Comparison of ENCODE assay signal across 25 cellular contexts in genomic region chr3:60392501-60392900, GRCh38.
"Had no signal": no experiment of that assay in that cellular context is flagged by ENCODE, and none has a peak within 500 bp of the region (broad histone marks: within the 10 kb centered on the region; RNA-seq: fewer than 3 reads in every experiment).

No MANE protein-coding gene starts in this region.

- H3K4me3 Mint-ChIP-seq: dendritic cell treated with granulocyte-macrophage colony-stimulating factor and Interleukin-4, amounts not matched to agents 40 ng/mL and 50 ng/mL, for 4 days; effector memory CD8-positive, alpha-beta T cell; endodermal cell had no signal

- H3K4me1 ChIP-seq: esophagus muscularis mucosa, esophagus squamous epithelium, gastrocnemius medialis, gastroesophageal sphincter, heart left ventricle, heart right ventricle had no signal

- H3K27me3 Mint-ChIP-seq: dendritic cell treated with granulocyte-macrophage colony-stimulating factor and Interleukin-4, amounts not matched to agents 40 ng/mL and 50 ng/mL, for 4 days had no signal

- DNase-seq: cortex of kidney; dermis blood vessel endothelial cell; dorsolateral prefrontal cortex; effector CD4-positive, alpha-beta T cell; effector CD8-positive, alpha-beta T cell; effector memory CD4-positive, alpha-beta T cell; effector memory CD8-positive, alpha-beta T cell; endodermal cell; esophagus squamous epithelium; foreskin fibroblast; foreskin keratinocyte; foreskin melanocyte; gastrocnemius medialis; glutamatergic neuron; head of caudate nucleus; heart left ventricle; heart right ventricle had no signal

- H3K27ac ChIP-seq: coronary artery, dorsolateral prefrontal cortex, epithelial cell of prostate, esophagus muscularis mucosa, esophagus squamous epithelium, foreskin keratinocyte, gastrocnemius medialis, gastroesophageal sphincter, heart left ventricle, heart right ventricle had no signal

- ATAC-seq: effector memory CD8-positive, alpha-beta T cell; esophagus mucosa; foreskin keratinocyte; gastrocnemius medialis; gastroesophageal sphincter; heart left ventricle; heart right ventricle had no signal

- H3K9me3 ChIP-seq: esophagus muscularis mucosa, esophagus squamous epithelium, gastrocnemius medialis, gastroesophageal sphincter, heart right ventricle had no signal

- H3K36me3 ChIP-seq: esophagus muscularis mucosa, esophagus squamous epithelium, gastrocnemius medialis, gastroesophageal sphincter, heart left ventricle, heart right ventricle had no signal

- FAIRE-seq: colon, endometrium had no signal

- H3K27ac Mint-ChIP-seq: dendritic cell treated with granulocyte-macrophage colony-stimulating factor and Interleukin-4, amounts not matched to agents 40 ng/mL and 50 ng/mL, for 4 days; effector memory CD8-positive, alpha-beta T cell; endodermal cell had no signal

- H3K4me3 ChIP-seq: coronary artery, dorsolateral prefrontal cortex, esophagus muscularis mucosa, esophagus squamous epithelium, gastrocnemius medialis, gastroesophageal sphincter, heart left ventricle, heart right ventricle had no signal

- H3K9me3 Mint-ChIP-seq: dendritic cell treated with granulocyte-macrophage colony-stimulating factor and Interleukin-4, amounts not matched to agents 40 ng/mL and 50 ng/mL, for 4 days; effector memory CD8-positive, alpha-beta T cell; endodermal cell had no signal

- H3K27me3 ChIP-seq: dorsolateral prefrontal cortex, esophagus muscularis mucosa, esophagus squamous epithelium, foreskin keratinocyte, gastrocnemius medialis, gastroesophageal sphincter, heart left ventricle, heart right ventricle had no signal
